Comparison of ENCODE assay signal across 8 cellular contexts in the genomic region with DNA sequence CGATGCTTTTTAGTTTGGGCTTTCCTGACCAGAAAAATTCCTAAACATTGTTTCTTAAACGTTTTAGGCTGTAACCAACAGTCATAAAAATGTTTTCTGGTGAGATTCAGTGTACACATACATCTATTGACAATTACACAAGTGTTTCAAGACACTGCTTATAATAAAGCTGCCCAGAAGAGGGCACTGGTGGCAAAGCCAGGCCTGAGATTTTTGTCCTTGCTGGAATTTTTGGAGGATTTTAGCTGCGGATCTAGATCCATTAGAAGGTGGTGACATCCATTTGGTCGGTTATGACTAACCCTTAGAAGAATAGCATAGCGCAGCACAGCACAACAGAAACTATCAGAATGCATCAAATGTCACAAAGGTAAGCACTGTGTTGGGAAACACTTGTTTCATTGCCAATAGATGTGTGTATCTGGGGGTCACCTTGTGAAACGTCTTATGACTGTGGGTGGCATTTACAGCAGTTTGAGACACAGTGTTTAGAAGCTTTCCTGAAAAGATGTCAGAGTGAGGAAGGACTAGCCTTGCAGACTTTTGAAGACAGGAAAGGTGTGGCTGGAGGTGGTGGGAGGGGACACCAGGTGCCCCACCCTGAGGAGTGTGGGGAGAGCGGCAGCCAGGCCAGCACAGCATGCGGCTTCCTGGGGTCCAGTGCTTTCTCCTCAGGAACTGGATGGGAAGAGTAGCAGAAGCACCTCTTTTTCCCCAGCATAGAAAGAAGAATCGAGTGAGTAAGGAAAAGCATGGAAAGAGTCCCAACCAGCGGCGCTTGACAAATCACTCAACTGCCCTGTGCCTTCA. TPM values are rescaled to one million over a fixed set of nuclear protein-coding genes. Genes with fewer than 3 reads are reported as not detected.
DNase-seq lines count a peak whose midpoint lies in the region; ATAC-seq and TF ChIP-seq lines count a peak whose summit lies in the region.

No MANE protein-coding gene starts in this region.

- H4K20me1 ChIP-seq in OCI-LY3 (ENCODE audit: insufficient read depth, low read length) = no peaks in the 10 kb centered on the region

- H3K36me3 ChIP-seq in GM06990 (ENCODE audit: control insufficient read depth, insufficient read depth, low read length) (no peaks in the 10 kb centered on the region), OCI-LY3 (replicated peaks; ENCODE audit: low read depth, low read length) (no peaks in the 10 kb centered on the region), prostate gland (no peaks in the 10 kb centered on the region)

- no peak overlapping the region for H3K4me2 ChIP-seq in OCI-LY3 (ENCODE audit: low read length)

- no peak overlapping the region for H2AFZ ChIP-seq in OCI-LY3 (ENCODE audit: low read depth, low read length)

- no peak overlapping the region for H3K9ac ChIP-seq in OCI-LY3 (ENCODE audit: low read length)

- ATAC-seq in GM21717 (IDR thresholded peaks at IDR 0.05; ENCODE audit: unreplicated experiment) (no peak), GM18517 (IDR thresholded peaks at IDR 0.05; ENCODE audit: unreplicated experiment) (no peak), HG03139 (IDR thresholded peaks at IDR 0.05; ENCODE audit: unreplicated experiment) (no peak)

- TF ChIP-seq CTCF in GM06990 (IDR thresholded peaks at IDR 0.05; ENCODE audit: insufficient read depth, low read length, poor library complexity, severe bottlenecking) (peak; percentile 43), OCI-LY3 (IDR thresholded peaks at IDR 0.05; ENCODE audit: low read depth, low read length) (peak; percentile 61), prostate gland (IDR thresholded peaks at IDR 0.05) (peak in 3 of 4 experiments; percentile 52 to 70 (median 57))

- no peaks in the 10 kb centered on the region for H3K79me2 ChIP-seq in OCI-LY3 (ENCODE audit: low read length)

- DNase-seq in GM06990 (ENCODE audit: extremely low read depth, insufficient read length) = no peak
- DNase-seq in fibroblast of gingiva (ENCODE audit: low read depth) = peak; percentile 39
- peak; percentile 10 for DNase-seq in prostate gland (ENCODE audit: low spot score)
- no peak for DNase-seq in stimulated activated naive CD4-positive, alpha-beta T cell (lab: John Stamatoyannopoulos, UW)

- H3K27ac ChIP-seq in OCI-LY3 (ENCODE audit: low read length) (no peak overlapping the region), prostate gland (no peak overlapping the region)

- no peaks in the 10 kb centered on the region for H3K9me3 ChIP-seq in OCI-LY3 (ENCODE audit: insufficient read depth, low read length)
- H3K9me3 ChIP-seq in prostate gland = no peaks in the 10 kb centered on the region

- H3K4me1 ChIP-seq in OCI-LY3 (ENCODE audit: low read length) (no peaks in the 10 kb centered on the region), prostate gland (replicated peaks) (no peaks in the 10 kb centered on the region)

- no peak overlapping the region for H3K4me3 ChIP-seq in GM06990 (replicated peaks; ENCODE audit: low read depth, low read length)
- no peak overlapping the region for H3K4me3 ChIP-seq in OCI-LY3 (ENCODE audit: low read length)
- no peak overlapping the region for H3K4me3 ChIP-seq in prostate gland

- intact Hi-C loops in prostate gland (cut with DNase I) = no loop called here

- TF ChIP-seq POLR2A in prostate gland (IDR thresholded peaks at IDR 0.05) = no peak

- WGBS in prostate gland = 43% methylated on average over 11 of the region's 11 CpGs

- H3K27me3 ChIP-seq in GM06990 (replicated peaks; ENCODE audit: control insufficient read depth, insufficient read depth, low read length) (peaks cover 2% of the 10 kb centered on the region; the same call in 1 of the 2 replicates), OCI-LY3 (ENCODE audit: low read depth, low read length) (peaks cover 20% of the 10 kb centered on the region), prostate gland (replicated peaks; ENCODE audit: insufficient read depth) (no peaks in the 10 kb centered on the region)

RNA-seq across cellular contexts. Expression of a gene that starts 54.7 kb away (rescaled TPM):
- 10 to 100 TPM; 55.2 to 87.0 TPM for total RNA-seq in prostate gland

Comparison
In these comparisons a context has a peak if more than half of its experiments do, and no peak if none do; other contexts are left out.
1. DNase-seq: peak in fibroblast of gingiva (single experiment) and prostate gland (single experiment); none in GM06990 (single experiment) and stimulated activated naive CD4-positive, alpha-beta T cell (0 of 6).
2. Peak in every context shown above with its lines, with median percentiles within 50 percentile points of each other: CTCF ChIP-seq.